Comparison of ENCODE assay signal across 17 cellular contexts in the genomic region with DNA sequence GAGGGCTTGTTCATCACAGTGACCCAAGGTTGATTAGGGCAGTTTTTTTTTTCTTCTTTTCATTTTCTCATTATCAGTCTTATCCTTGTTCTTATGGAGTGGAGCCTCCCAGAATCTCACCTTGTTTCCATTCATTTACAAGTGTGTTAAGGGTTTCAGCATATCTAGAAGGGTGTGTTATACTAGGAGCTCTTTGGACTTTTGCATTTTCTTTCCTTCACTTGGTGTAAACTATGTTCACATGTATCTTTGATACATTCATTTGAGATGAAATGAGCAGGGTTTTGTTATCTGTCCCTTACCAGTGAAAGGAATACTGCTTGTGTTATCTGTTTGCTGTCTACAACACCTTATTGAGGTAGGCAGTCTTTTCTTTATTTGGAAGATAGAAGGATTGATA.
DNase-seq lines count a peak whose midpoint lies in the region; ATAC-seq and TF ChIP-seq lines count a peak whose summit lies in the region.
"Had no signal": no experiment of that assay in that cellular context is flagged by ENCODE, and none has a peak within 500 bp of the region (broad histone marks: within the 10 kb centered on the region; RNA-seq: fewer than 3 reads in every experiment).

No MANE protein-coding gene starts in this region.

- no peaks in the 10 kb centered on the region for H3K27me3 Mint-ChIP-seq in activated CD4-positive, alpha-beta T cell treated with anti-CD3 and anti-CD28 coated beads, Interleukin-2, amount 10 ng/mL, durations not matched to agents 24 days and 14 days
- H3K27me3 Mint-ChIP-seq in CD4-positive, CD25-positive, alpha-beta regulatory T cell, result no peaks in the 10 kb centered on the region
- no peaks in the 10 kb centered on the region for H3K27me3 Mint-ChIP-seq in activated naive CD8-positive, alpha-beta T cell treated with anti-CD3 and anti-CD28 coated beads, Interleukin-2, amount 50 U/mL, for 24 hours
- no peaks in the 10 kb centered on the region for H3K27me3 Mint-ChIP-seq in natural killer cell (ENCODE audit: low read depth in 2 of 2)
- H3K27me3 Mint-ChIP-seq: IgD-negative memory B cell had no signal

- H3K4me3 ChIP-seq in CD4-positive, CD25-positive, alpha-beta regulatory T cell (ENCODE audit: low read depth, low read length), result no peak overlapping the region
- H3K4me3 ChIP-seq: BLaER1 treated with 17β-estradiol and CSF1 and Interleukin-3, amounts not matched to agents 10 nM and 100 nM had no signal

- no peak overlapping the region for H3K27ac ChIP-seq in CD4-positive, CD25-positive, alpha-beta regulatory T cell (ENCODE audit: insufficient read depth, low read length, poor library complexity, severe bottlenecking)
- H3K27ac ChIP-seq: BLaER1 treated with 17β-estradiol and CSF1 and Interleukin-3, amounts not matched to agents 10 nM and 100 nM had no signal

- no peaks in the 10 kb centered on the region for H3K9me3 Mint-ChIP-seq in activated CD4-positive, alpha-beta T cell treated with anti-CD3 and anti-CD28 coated beads, Interleukin-2, amount 10 ng/mL, durations not matched to agents 24 days and 14 days
- H3K9me3 Mint-ChIP-seq in CD4-positive, CD25-positive, alpha-beta regulatory T cell, result no peaks in the 10 kb centered on the region
- H3K9me3 Mint-ChIP-seq in activated naive CD8-positive, alpha-beta T cell treated with anti-CD3 and anti-CD28 coated beads, Interleukin-2, amount 50 U/mL, for 24 hours, result no peaks in the 10 kb centered on the region
- H3K9me3 Mint-ChIP-seq in natural killer cell, result no peaks in the 10 kb centered on the region
- H3K9me3 Mint-ChIP-seq: CD8-positive, alpha-beta T cell; IgD-negative memory B cell had no signal

- no peak for ATAC-seq in CD4-positive, CD25-positive, alpha-beta regulatory T cell (ENCODE audit: low read depth in 2 of 2)
- no peak for ATAC-seq in activated naive CD8-positive, alpha-beta T cell treated with anti-CD3 and anti-CD28 coated beads, Interleukin-2, amount 50 U/mL, for 24 hours
- no peak for ATAC-seq in natural killer cell
- no peak for ATAC-seq in GM19455 (IDR thresholded peaks at IDR 0.05; ENCODE audit: unreplicated experiment)
- ATAC-seq: CD8-positive, alpha-beta T cell; Panc1 had no signal

- H3K36me3 Mint-ChIP-seq in activated CD4-positive, alpha-beta T cell treated with anti-CD3 and anti-CD28 coated beads, Interleukin-2, amount 10 ng/mL, durations not matched to agents 24 days and 14 days (ENCODE audit: low read depth), result no peaks in the 10 kb centered on the region
- no peaks in the 10 kb centered on the region for H3K36me3 Mint-ChIP-seq in CD4-positive, CD25-positive, alpha-beta regulatory T cell
- no peaks in the 10 kb centered on the region for H3K36me3 Mint-ChIP-seq in activated naive CD8-positive, alpha-beta T cell treated with anti-CD3 and anti-CD28 coated beads, Interleukin-2, amount 50 U/mL, for 24 hours (ENCODE audit: low read depth)
- H3K36me3 Mint-ChIP-seq in natural killer cell, result no peaks in the 10 kb centered on the region

- TF ChIP-seq CTCF in natural killer cell (IDR thresholded peaks at IDR 0.05), result no peak

- peaks cover 18% of the 10 kb centered on the region for H3K4me1 Mint-ChIP-seq in activated CD4-positive, alpha-beta T cell treated with anti-CD3 and anti-CD28 coated beads, Interleukin-2, amount 10 ng/mL, durations not matched to agents 24 days and 14 days
- H3K4me1 Mint-ChIP-seq in CD4-positive, CD25-positive, alpha-beta regulatory T cell, result peaks cover 15 to 33% (median 20%) of the 10 kb centered on the region in 4 donors
- peaks cover 23% of the 10 kb centered on the region for H3K4me1 Mint-ChIP-seq in activated naive CD8-positive, alpha-beta T cell treated with anti-CD3 and anti-CD28 coated beads, Interleukin-2, amount 50 U/mL, for 24 hours
- H3K4me1 Mint-ChIP-seq in natural killer cell, result peaks cover 18 to 19% of the 10 kb centered on the region in 2 donors

- intact Hi-C loops in activated CD4-positive, alpha-beta T cell treated with anti-CD3 and anti-CD28 coated beads, Interleukin-2, amount 10 ng/mL, durations not matched to agents 24 days and 14 days (cut with micrococcal nuclease), result loop anchor here (1.0 to 5.0 kb wide), 5 partner anchors 32 to 814 kb away; no protein-coding TSS in a partner anchor
- intact Hi-C loops in natural killer cell (cut with micrococcal nuclease), result loop anchor here (1.0 kb wide), 1 partner anchor 813 kb away; no protein-coding TSS in a partner anchor

- H3K27me3 ChIP-seq in CD4-positive, CD25-positive, alpha-beta regulatory T cell (ENCODE audit: control insufficient read depth, insufficient read depth, low read length), result no peaks in the 10 kb centered on the region
- H3K27me3 ChIP-seq: BLaER1 treated with 17β-estradiol and CSF1 and Interleukin-3, amounts not matched to agents 10 nM and 100 nM had no signal

- H3K4me3 Mint-ChIP-seq in activated CD4-positive, alpha-beta T cell treated with anti-CD3 and anti-CD28 coated beads, Interleukin-2, amount 10 ng/mL, durations not matched to agents 24 days and 14 days, result no peak overlapping the region
- no peak overlapping the region for H3K4me3 Mint-ChIP-seq in CD4-positive, CD25-positive, alpha-beta regulatory T cell
- H3K4me3 Mint-ChIP-seq in activated naive CD8-positive, alpha-beta T cell treated with anti-CD3 and anti-CD28 coated beads, Interleukin-2, amount 50 U/mL, for 24 hours, result no peak overlapping the region
- H3K4me3 Mint-ChIP-seq in natural killer cell, result no peak overlapping the region
- H3K4me3 Mint-ChIP-seq: CD8-positive, alpha-beta T cell had no signal

- DNase-seq in activated CD4-positive, alpha-beta T cell treated with anti-CD3 and anti-CD28 coated beads, Interleukin-2, amount 10 ng/mL, durations not matched to agents 24 days and 14 days, result no peak
- no peak for DNase-seq in activated CD4-positive, alpha-beta T cell treated with anti-CD3 and anti-CD28 coated beads for 48 hours
- DNase-seq in CD4-positive, CD25-positive, alpha-beta regulatory T cell, result no peak
- DNase-seq in activated naive CD8-positive, alpha-beta T cell treated with anti-CD3 and anti-CD28 coated beads, Interleukin-2, amount 50 U/mL, for 24 hours, result no peak
- no peak for DNase-seq in natural killer cell
- DNase-seq in activated CD8-positive, alpha-beta memory T cell treated with anti-CD3 and anti-CD28 coated beads for 24 hours, result no peak
- DNase-seq in HPDE6-E6E7 (ENCODE audit: extremely low spot score), result no peak
- DNase-seq: 8988T; CD8-positive, alpha-beta T cell; NCI-H1694; NCI-H2081; NCI-H2171; NCI-H524 had no signal

- peak overlapping the region; percentile 67 for H3K27ac Mint-ChIP-seq in activated CD4-positive, alpha-beta T cell treated with anti-CD3 and anti-CD28 coated beads, Interleukin-2, amount 10 ng/mL, durations not matched to agents 24 days and 14 days
- peak overlapping the region in 2 of 3 donors; percentile 20 to 32 for H3K27ac Mint-ChIP-seq in CD4-positive, CD25-positive, alpha-beta regulatory T cell
- H3K27ac Mint-ChIP-seq in activated naive CD8-positive, alpha-beta T cell treated with anti-CD3 and anti-CD28 coated beads, Interleukin-2, amount 50 U/mL, for 24 hours, result peak overlapping the region; percentile 44
- peak overlapping the region; percentile 34 to 79 for H3K27ac Mint-ChIP-seq in natural killer cell

- peaks cover 11% of the 10 kb centered on the region for H3K4me1 ChIP-seq in CD4-positive, CD25-positive, alpha-beta regulatory T cell (ENCODE audit: control insufficient read depth, insufficient read depth, low read length, poor library complexity, severe bottlenecking)

- no peaks in the 10 kb centered on the region for H3K9me3 ChIP-seq in CD4-positive, CD25-positive, alpha-beta regulatory T cell (ENCODE audit: control insufficient read depth in 2 of 2, low read length in 2 of 2)
- H3K9me3 ChIP-seq: BLaER1 treated with 17β-estradiol and CSF1 and Interleukin-3, amounts not matched to agents 10 nM and 100 nM had no signal

- peaks cover 11% of the 10 kb centered on the region for H3K36me3 ChIP-seq in CD4-positive, CD25-positive, alpha-beta regulatory T cell (ENCODE audit: control insufficient read depth, insufficient read depth, low read length)
